ENCODE assay signal across 1 cellular context in genomic region chr5:60685700-60686099, GRCh38.
TF ChIP-seq lines count a peak whose summit lies in the region.

No MANE protein-coding gene starts in this region.

TF ChIP-seq in GM12878, 131 proteins besides CTCF, POLR2A, EP300 and RAD21 (continued from another document):
- TF ChIP-seq MYC (IDR thresholded peaks at IDR 0.05; ENCODE audit: insufficient read depth, insufficient read length, insufficient replicate concordance, low read length, severe bottlenecking) (no peak), DPF2 (IDR thresholded peaks at IDR 0.05) (no peak), IKZF1 (conservative IDR thresholded peaks at IDR 0.05) (no peak)
- TF ChIP-seq, protein P1, sequence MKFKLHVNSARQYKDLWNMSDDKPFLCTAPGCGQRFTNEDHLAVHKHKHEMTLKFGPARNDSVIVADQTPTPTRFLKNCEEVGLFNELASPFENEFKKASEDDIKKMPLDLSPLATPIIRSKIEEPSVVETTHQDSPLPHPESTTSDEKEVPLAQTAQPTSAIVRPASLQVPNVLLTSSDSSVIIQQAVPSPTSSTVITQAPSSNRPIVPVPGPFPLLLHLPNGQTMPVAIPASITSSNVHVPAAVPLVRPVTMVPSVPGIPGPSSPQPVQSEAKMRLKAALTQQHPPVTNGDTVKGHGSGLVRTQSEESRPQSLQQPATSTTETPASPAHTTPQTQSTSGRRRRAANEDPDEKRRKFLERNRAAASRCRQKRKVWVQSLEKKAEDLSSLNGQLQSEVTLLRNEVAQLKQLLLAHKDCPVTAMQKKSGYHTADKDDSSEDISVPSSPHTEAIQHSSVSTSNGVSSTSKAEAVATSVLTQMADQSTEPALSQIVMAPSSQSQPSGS (IDR thresholded peaks at IDR 0.05; ENCODE audit: low read length): no peak
TF ChIP-seq in GM12878: peak in this region for 0.
